In genomic region chr3:119597548-119598288, GRCh38 we compare ENCODE assay signal across 15 cellular contexts. TPM values are rescaled to one million over a fixed set of nuclear protein-coding genes. Genes with fewer than 3 reads are reported as not detected.
DNase-seq lines count a peak whose midpoint lies in the region; ATAC-seq, FAIRE-seq and TF ChIP-seq lines count a peak whose summit lies in the region.
"Had no signal": no experiment of that assay in that cellular context is flagged by ENCODE, and none has a peak within 500 bp of the region (broad histone marks: within the 10 kb centered on the region; RNA-seq: fewer than 3 reads in every experiment).

TSS of gene PLA1A (plus strand) at chr3:119597885. CDS start at chr3:119597914, 29 bp downstream.

- DNase-seq in GM12891 (ENCODE audit: insufficient read length, low spot score) (no peak), HuH-7.5 (ENCODE audit: low spot score) (peak; percentile 47), glomerular visceral epithelial cell (ENCODE audit: extremely low spot score) (peak; percentile 44), sigmoid colon (no peak), DMS153 (lab: John Stamatoyannopoulos, UW) (no peak), NCI-H1436 (lab: John Stamatoyannopoulos, UW) (no peak)
- DNase-seq: activated T-cell treated with anti-CD3 and anti-CD28 coated beads, Interleukin-2, amount 50 U/mL, for 4 hours; hypothalamus; NCI-H1105 had no signal

- peak; percentile 26 for FAIRE-seq in GM12891 (lab: Jason Lieb, UNC)

- ATAC-seq in HG03175 (IDR thresholded peaks at IDR 0.05; ENCODE audit: unreplicated experiment) (no peak), HG03469 (IDR thresholded peaks at IDR 0.05; ENCODE audit: unreplicated experiment) (no peak)

- no peak for TF ChIP-seq CTCF in sigmoid colon (IDR thresholded peaks at IDR 0.05)

- H3K9me3 ChIP-seq in sigmoid colon = no peaks in the 10 kb centered on the region
- H3K9me3 ChIP-seq: Caco-2, HAP-1 had no signal

- H3K4me3 ChIP-seq in sigmoid colon = no peak within 1 kb of the TSS
- H3K4me3 ChIP-seq: HAP-1 had no signal

- intact Hi-C loops in sigmoid colon (cut with DNase I) = no loop called here

- no peaks in the 10 kb centered on the region for H3K27me3 ChIP-seq in sigmoid colon

- H3K36me3 ChIP-seq in sigmoid colon = no peaks in the 10 kb centered on the region
- H3K36me3 ChIP-seq: HAP-1 had no signal

- peaks cover 0 to 14% (median 2%) of the 10 kb centered on the region in 4 donors for H3K4me1 ChIP-seq in sigmoid colon

- peak within 1 kb of the TSS in 3 of 4 donors; percentile 4 to 56 (median 7) for H3K27ac ChIP-seq in sigmoid colon
- H3K27ac ChIP-seq: HL-60 had no signal

- peak; percentile 49; the same call in 1 of the 2 replicates for TF ChIP-seq POLR2A in GM12891 (IDR thresholded peaks at IDR 0.05; ENCODE audit: low read depth, low read length)
- no peak for TF ChIP-seq POLR2A in sigmoid colon (IDR thresholded peaks at IDR 0.05)

- 28 to 56% methylated on average over 7 of the region's 7 CpGs for WGBS in sigmoid colon, 2 donors

- no peak for TF ChIP-seq EP300 in sigmoid colon (IDR thresholded peaks at IDR 0.05)

TF ChIP-seq in GM12891, 5 proteins besides CTCF, POLR2A, EP300 and RAD21:
- TF ChIP-seq POLR2AphosphoS5 (IDR thresholded peaks at IDR 0.05; ENCODE audit: low read depth, low read length) (peak; percentile 63; the same call in 1 of the 2 replicates), POU2F2 (IDR thresholded peaks at IDR 0.05; ENCODE audit: low read depth, low read length) (no peak), PAX5 (IDR thresholded peaks at IDR 0.05; ENCODE audit: insufficient read depth, low read length, severe bottlenecking) (no peak)

RNA-seq across cellular contexts. Expression of gene PLA1A, which starts in this region (rescaled TPM):
- polyA plus RNA-seq in GM12891 (2012; ENCODE audit: low read depth, missing spikeins) = 4.9 TPM
- total RNA-seq in sigmoid colon = 1 to 10 TPM; 1.2 to 4.6 (median 2.1) TPM
- 1 to 10 TPM in 1 of 3 donors, under 1 TPM in 1, not detected in 1; 0.69 to 2.9 TPM for polyA plus RNA-seq in sigmoid colon
- total RNA-seq: activated T-cell treated with anti-CD3 and anti-CD28 coated beads, Interleukin-2, amount 50 U/mL, for 4 hours had no signal
- polyA plus RNA-seq: neural cell had no signal

Comparison
In these comparisons a context has a peak if more than half of its experiments do, and no peak if none do; other contexts are left out.
1. DNase-seq: peak in HuH-7.5 (single experiment) and glomerular visceral epithelial cell (single experiment); none in GM12891 (single experiment), sigmoid colon (single experiment), DMS153 (single experiment) and NCI-H1436 (single experiment).